ENCODE assay signal across 14 cellular contexts in genomic region chr2:60353406-60353800, GRCh38.
DNase-seq lines count a peak whose midpoint lies in the region; ATAC-seq and TF ChIP-seq lines count a peak whose summit lies in the region.
"Had no signal": no experiment of that assay in that cellular context is flagged by ENCODE, and none has a peak within 500 bp of the region (broad histone marks: within the 10 kb centered on the region; RNA-seq: fewer than 3 reads in every experiment).

No MANE protein-coding gene starts in this region.

- peaks cover 2% of the 10 kb centered on the region for H3K27me3 Mint-ChIP-seq in activated CD4-positive, alpha-beta T cell treated with anti-CD3 and anti-CD28 coated beads for 36 hours

- no peak overlapping the region for H3K4me3 ChIP-seq in neutrophil (ENCODE audit: low read depth in 1 of 2, low read length in 1 of 2)
- H3K4me3 ChIP-seq: SK-N-MC had no signal

- CTCF ChIA-PET in RWPE1 (lab: Yijun Ruan, JAX) = interaction anchor here (1.0 kb wide), 1 partner anchor 197 kb away, joined by 3 read pairs; no protein-coding TSS in a partner anchor
- CTCF ChIA-PET in activated CD4-positive, alpha-beta T cell treated with anti-CD3 and anti-CD28 coated beads for 36 hours (lab: Charles Lee) = no interaction called here

- DNase-seq in RWPE1 (ENCODE audit: low spot score) = no peak
- no peak for DNase-seq in activated CD4-positive, alpha-beta T cell treated with anti-CD3 and anti-CD28 coated beads for 48 hours
- DNase-seq in stimulated activated naive CD8-positive, alpha-beta T cell treated with anti-CD3 and anti-CD28 coated beads, Interleukin-15, Interleukin-2, amounts not matched to agents 100 U/mL and 50 U/mL, for 24 hours = no peak
- DNase-seq in activated CD4-positive, alpha-beta T cell treated with anti-CD3 and anti-CD28 coated beads for 36 hours = no peak
- DNase-seq: activated CD8-positive, alpha-beta memory T cell treated with anti-CD3 and anti-CD28 coated beads, Interleukin-2, amount 50 U/mL, for 48 hours; NCI-H2081 treated with DMSO at 0.1 percent for 48 hours; nucleus accumbens had no signal

- H3K9me3 ChIP-seq in neutrophil = no peaks in the 10 kb centered on the region

- no peak overlapping the region for H3K4me3 Mint-ChIP-seq in activated CD4-positive, alpha-beta T cell treated with anti-CD3 and anti-CD28 coated beads for 36 hours
- H3K4me3 Mint-ChIP-seq: dendritic cell treated with granulocyte-macrophage colony-stimulating factor and Interleukin-4, amounts not matched to agents 40 ng/mL and 50 ng/mL, for 4 days had no signal

- peaks cover 48 to 52% of the 10 kb centered on the region in 2 experiments for H3K4me1 ChIP-seq in neutrophil (ENCODE audit: control insufficient read depth in 1 of 2, insufficient read depth in 1 of 2, low read depth in 1 of 2, low read length in 1 of 2)

- H3K27ac ChIP-seq in neutrophil = peak overlapping the region; percentile 66
- no peak overlapping the region for H3K27ac ChIP-seq in RWPE1
- H3K27ac ChIP-seq: HL-60, SK-N-MC had no signal

- POLR2A ChIA-PET in RWPE1 (lab: Yijun Ruan, JAX; ENCODE audit: low non-redundant PET) = no interaction called here
- POLR2A ChIA-PET in activated CD4-positive, alpha-beta T cell treated with anti-CD3 and anti-CD28 coated beads for 36 hours (lab: Charles Lee) = no interaction called here

- H3K27me3 ChIP-seq in neutrophil = no peaks in the 10 kb centered on the region

- TF ChIP-seq CTCF in neutrophil (IDR thresholded peaks at IDR 0.05) (no peak), RWPE1 (conservative IDR thresholded peaks at IDR 0.05; ENCODE audit: low read depth) (no peak)

- no peaks in the 10 kb centered on the region for H3K9me3 Mint-ChIP-seq in activated CD4-positive, alpha-beta T cell treated with anti-CD3 and anti-CD28 coated beads for 36 hours (ENCODE audit: low read depth)
- H3K9me3 Mint-ChIP-seq: dendritic cell treated with granulocyte-macrophage colony-stimulating factor and Interleukin-4, amounts not matched to agents 40 ng/mL and 50 ng/mL, for 4 days had no signal

- H3K36me3 Mint-ChIP-seq in activated CD4-positive, alpha-beta T cell treated with anti-CD3 and anti-CD28 coated beads for 36 hours (ENCODE audit: low read depth) = no peaks in the 10 kb centered on the region

- no peak overlapping the region for H3K27ac Mint-ChIP-seq in activated CD4-positive, alpha-beta T cell treated with anti-CD3 and anti-CD28 coated beads for 36 hours
- H3K27ac Mint-ChIP-seq: dendritic cell treated with granulocyte-macrophage colony-stimulating factor and Interleukin-4, amounts not matched to agents 40 ng/mL and 50 ng/mL, for 4 days had no signal

- H3K4me1 Mint-ChIP-seq in activated CD4-positive, alpha-beta T cell treated with anti-CD3 and anti-CD28 coated beads for 36 hours = peaks cover 11% of the 10 kb centered on the region

- ATAC-seq in GM18873 (IDR thresholded peaks at IDR 0.05; ENCODE audit: low FRiP score, unreplicated experiment) (peak; percentile 13), GM21825 (IDR thresholded peaks at IDR 0.05; ENCODE audit: unreplicated experiment) (peak; percentile 8), HG03442 (IDR thresholded peaks at IDR 0.05; ENCODE audit: unreplicated experiment) (peak; percentile 2)
- no peak for ATAC-seq in stimulated activated naive CD8-positive, alpha-beta T cell treated with anti-CD3 and anti-CD28 coated beads, Interleukin-15, Interleukin-2, amounts not matched to agents 100 U/mL and 50 U/mL, for 24 hours
- no peak for ATAC-seq in activated CD4-positive, alpha-beta T cell treated with anti-CD3 and anti-CD28 coated beads for 36 hours

- no peaks in the 10 kb centered on the region for H3K36me3 ChIP-seq in neutrophil

- intact Hi-C loops in activated CD4-positive, alpha-beta T cell treated with anti-CD3 and anti-CD28 coated beads for 36 hours (cut with DNase I, micrococcal nuclease) = no loop called here

Comparison
In these comparisons a context has a peak if more than half of its experiments do, and no peak if none do; other contexts are left out.
1. ATAC-seq: peak in GM18873 (single experiment), GM21825 (single experiment) and HG03442 (single experiment); none in stimulated activated naive CD8-positive, alpha-beta T cell treated with anti-CD3 and anti-CD28 coated beads, Interleukin-15, Interleukin-2, amounts not matched to agents 100 U/mL and 50 U/mL, for 24 hours (single experiment) and activated CD4-positive, alpha-beta T cell treated with anti-CD3 and anti-CD28 coated beads for 36 hours (single experiment).